In the genomic region with DNA sequence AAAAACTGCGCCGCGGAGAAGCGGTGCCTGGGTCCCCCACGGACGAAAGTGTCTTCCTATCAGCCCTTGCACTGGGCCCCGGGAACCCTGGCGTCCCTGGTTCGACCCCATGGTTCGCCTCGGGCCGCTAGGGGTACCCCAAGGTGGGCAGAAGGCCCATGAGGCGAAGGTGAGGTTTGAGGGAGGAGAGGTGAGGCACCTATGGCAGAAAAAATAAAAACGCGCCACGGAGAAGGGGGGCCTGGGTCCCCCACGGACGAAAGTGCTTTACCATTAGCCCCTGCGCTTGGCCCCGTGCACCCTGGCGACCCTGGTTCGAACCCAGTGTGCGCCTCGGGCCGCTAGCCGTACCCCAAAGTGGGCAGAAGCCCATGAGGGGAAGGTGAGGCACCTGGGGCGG, we compare ENCODE assay signal across 6 cellular contexts.
DNase-seq lines count a peak whose midpoint lies in the region; ATAC-seq, FAIRE-seq and TF ChIP-seq lines count a peak whose summit lies in the region.
"Not testable (repeated sequence)": the region's sequence is repeated elsewhere in the genome, so short reads cannot be mapped to it uniquely, and the experiment has no call there.

No MANE protein-coding gene starts in this region.

- H3K9me3 Mint-ChIP-seq in activated CD4-positive, alpha-beta T cell treated with anti-CD3 and anti-CD28 coated beads for 36 hours (ENCODE audit: low read depth); activated naive CD4-positive, alpha-beta T cell treated with anti-CD3 and anti-CD28 coated beads, Interleukin-2, amount 10 ng/mL, durations not matched to agents 7 days and 5 days: not testable (repeated sequence)

- not testable (repeated sequence) for H3K4me3 ChIP-seq in kidney (ENCODE audit: low read length in 2 of 2)

- FAIRE-seq in kidney (lab: Jason Lieb, UNC) = not testable (repeated sequence)

- not testable (repeated sequence) for H3K4me1 ChIP-seq in kidney (ENCODE audit: control insufficient read depth in 1 of 2, insufficient read depth in 1 of 2, low read depth in 1 of 2, low read length in 2 of 2)

- TF ChIP-seq CTCF in kidney (IDR thresholded peaks at IDR 0.05; ENCODE audit: borderline replicate concordance, extremely low read depth, insufficient read depth) = not testable (repeated sequence)

- not testable (repeated sequence) for H3K9ac ChIP-seq in kidney (ENCODE audit: low read length in 2 of 2)

- DNase-seq in CD1c-positive myeloid dendritic cell (ENCODE audit: extremely low spot score) = peak; percentile 0
- DNase-seq in RPMI8226 = peak; percentile 0
- not testable (repeated sequence) for DNase-seq in activated CD4-positive, alpha-beta T cell treated with anti-CD3 and anti-CD28 coated beads for 36 hours
- DNase-seq in activated naive CD4-positive, alpha-beta T cell treated with anti-CD3 and anti-CD28 coated beads, Interleukin-2, amount 10 ng/mL, durations not matched to agents 7 days and 5 days = peak; percentile 9
- peak; percentile 10 for DNase-seq in kidney
- DNase-seq in posterior vena cava (ENCODE audit: low spot score) = peak; percentile 24

- H3K9me3 ChIP-seq in kidney (ENCODE audit: control insufficient read depth in 1 of 2, low read length in 2 of 2) = not testable (repeated sequence)

- POLR2A ChIA-PET in activated CD4-positive, alpha-beta T cell treated with anti-CD3 and anti-CD28 coated beads for 36 hours (lab: Charles Lee) = not testable (repeated sequence)

- H3K36me3 Mint-ChIP-seq in activated CD4-positive, alpha-beta T cell treated with anti-CD3 and anti-CD28 coated beads for 36 hours (ENCODE audit: low read depth); activated naive CD4-positive, alpha-beta T cell treated with anti-CD3 and anti-CD28 coated beads, Interleukin-2, amount 10 ng/mL, durations not matched to agents 7 days and 5 days: not testable (repeated sequence)

- CTCF ChIA-PET in activated CD4-positive, alpha-beta T cell treated with anti-CD3 and anti-CD28 coated beads for 36 hours (lab: Charles Lee); activated naive CD4-positive, alpha-beta T cell treated with anti-CD3 and anti-CD28 coated beads, Interleukin-2, amount 10 ng/mL, durations not matched to agents 7 days and 5 days (lab: Charles Lee): not testable (repeated sequence)

- H3K27ac Mint-ChIP-seq in activated CD4-positive, alpha-beta T cell treated with anti-CD3 and anti-CD28 coated beads for 36 hours; activated naive CD4-positive, alpha-beta T cell treated with anti-CD3 and anti-CD28 coated beads, Interleukin-2, amount 10 ng/mL, durations not matched to agents 7 days and 5 days: not testable (repeated sequence)

- H3K36me3 ChIP-seq in kidney (ENCODE audit: control insufficient read depth in 1 of 2, insufficient read depth in 2 of 2, low read length in 2 of 2) = not testable (repeated sequence)

- not testable (repeated sequence) for H3K27me3 Mint-ChIP-seq in activated CD4-positive, alpha-beta T cell treated with anti-CD3 and anti-CD28 coated beads for 36 hours; activated naive CD4-positive, alpha-beta T cell treated with anti-CD3 and anti-CD28 coated beads, Interleukin-2, amount 10 ng/mL, durations not matched to agents 7 days and 5 days

- H3K4me1 Mint-ChIP-seq in activated CD4-positive, alpha-beta T cell treated with anti-CD3 and anti-CD28 coated beads for 36 hours; activated naive CD4-positive, alpha-beta T cell treated with anti-CD3 and anti-CD28 coated beads, Interleukin-2, amount 10 ng/mL, durations not matched to agents 7 days and 5 days: not testable (repeated sequence)

- peak overlapping the region; percentile 23 for H3K4me3 Mint-ChIP-seq in activated CD4-positive, alpha-beta T cell treated with anti-CD3 and anti-CD28 coated beads for 36 hours
- not testable (repeated sequence) for H3K4me3 Mint-ChIP-seq in activated naive CD4-positive, alpha-beta T cell treated with anti-CD3 and anti-CD28 coated beads, Interleukin-2, amount 10 ng/mL, durations not matched to agents 7 days and 5 days

- intact Hi-C loops in activated CD4-positive, alpha-beta T cell treated with anti-CD3 and anti-CD28 coated beads for 36 hours (cut with DNase I, micrococcal nuclease); kidney (cut with DNase I); posterior vena cava (cut with DNase I): not testable (repeated sequence)

- not testable (repeated sequence) for ATAC-seq in activated CD4-positive, alpha-beta T cell treated with anti-CD3 and anti-CD28 coated beads for 36 hours

- H3K27ac ChIP-seq in kidney (ENCODE audit: low read depth in 2 of 2, low read length in 2 of 2) = not testable (repeated sequence)
